ENCODE assay signal across 8 cellular contexts in the genomic region with DNA sequence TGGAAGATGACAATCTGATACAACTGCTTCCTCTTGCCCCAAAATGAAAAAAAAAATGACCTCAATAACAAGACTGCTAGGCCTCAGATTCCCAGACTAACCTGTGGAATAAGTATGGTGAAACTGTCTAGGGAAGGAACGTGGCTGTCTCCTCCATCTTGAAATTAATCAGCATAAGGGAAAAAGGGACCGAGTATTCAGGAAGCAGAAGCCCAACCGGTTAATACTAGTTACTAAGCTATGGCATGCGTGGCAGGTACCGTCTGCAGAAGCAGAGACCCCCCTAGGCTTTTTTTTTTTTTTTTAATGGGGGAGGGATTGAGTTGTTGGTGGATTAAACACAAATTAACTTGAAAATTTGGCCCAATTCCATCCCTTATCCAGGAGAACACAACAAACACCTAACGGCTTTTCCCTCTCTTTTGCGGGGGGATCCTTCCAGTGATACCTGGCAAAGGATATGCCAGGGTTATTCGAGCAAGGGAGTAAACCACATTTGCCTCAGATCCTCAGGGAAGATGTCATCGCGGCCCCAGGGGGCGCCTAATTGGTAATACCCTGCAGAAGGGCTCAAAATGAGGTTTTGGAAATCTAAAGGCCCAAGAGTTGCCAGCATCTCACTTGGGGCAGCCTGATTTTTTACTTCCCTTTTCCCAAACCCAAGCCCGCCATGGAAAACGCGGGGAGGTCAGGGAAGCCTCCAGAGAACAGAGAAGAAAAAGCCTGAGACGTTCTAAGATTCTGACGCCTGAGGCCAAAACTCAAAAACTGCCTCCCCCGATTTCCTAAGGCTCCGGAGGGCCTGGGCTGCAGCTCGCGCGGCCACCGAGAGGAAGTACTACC. TPM values are rescaled to one million over a fixed set of nuclear protein-coding genes. Genes with fewer than 3 reads are reported as not detected.
DNase-seq lines count a peak whose midpoint lies in the region; ATAC-seq and FAIRE-seq lines count a peak whose summit lies in the region.

No MANE protein-coding gene starts in this region.

- peaks cover 7% of the 10 kb centered on the region for H3K79me1 ChIP-seq in trophoblast cell (ENCODE audit: low read length)

- H3K4me3 Mint-ChIP-seq in activated T-cell treated with anti-CD3 and anti-CD28 coated beads, Interleukin-2, amount 50 U/mL, for 72 hours, result peak overlapping the region; percentile 94 to 99

- H4K12ac ChIP-seq in trophoblast cell (ENCODE audit: low read depth, low read length), result no peak overlapping the region

- no peak overlapping the region for H3K23ac ChIP-seq in trophoblast cell (ENCODE audit: low read length)

- H2BK5ac ChIP-seq in trophoblast cell (ENCODE audit: low read depth, low read length, poor library complexity), result peak overlapping the region; percentile 23

- no peak for ATAC-seq in activated T-cell treated with anti-CD3 and anti-CD28 coated beads, Interleukin-2, amount 50 U/mL, for 72 hours (replicated peaks in 1 of 2)
- ATAC-seq in HG02610 (IDR thresholded peaks at IDR 0.05; ENCODE audit: unreplicated experiment) (no peak), GM21529 (IDR thresholded peaks at IDR 0.05; ENCODE audit: unreplicated experiment) (no peak)

- H3K9me3 Mint-ChIP-seq in activated T-cell treated with anti-CD3 and anti-CD28 coated beads, Interleukin-2, amount 50 U/mL, for 72 hours, result no peaks in the 10 kb centered on the region

- H4K91ac ChIP-seq in trophoblast cell (ENCODE audit: low read depth, low read length), result peak overlapping the region; percentile 77

- peaks cover 5% of the 10 kb centered on the region for H3K79me2 ChIP-seq in trophoblast cell (ENCODE audit: control insufficient read depth, insufficient read depth, low read length, poor library complexity)

- peaks cover 3% of the 10 kb centered on the region for H3K27me3 Mint-ChIP-seq in activated T-cell treated with anti-CD3 and anti-CD28 coated beads, Interleukin-2, amount 50 U/mL, for 72 hours (ENCODE audit: low read depth)

- no CpG with 5 or more reads among the region's 22 CpGs for WGBS in trophoblast cell (ENCODE audit: extremely low coverage, insufficient coverage, insufficient read length)

- peak overlapping the region; percentile 95 for H3K4me3 ChIP-seq in trophoblast cell (ENCODE audit: low read depth, low read length)

- H3K36me3 ChIP-seq in trophoblast cell (ENCODE audit: control insufficient read depth in 1 of 2, insufficient read depth in 2 of 2, low read length in 2 of 2), result no peaks in the 10 kb centered on the region

- peak overlapping the region; percentile 42 for H2AK5ac ChIP-seq in trophoblast cell (ENCODE audit: low read length)

- H3K9ac ChIP-seq in trophoblast cell (ENCODE audit: low read length), result peak overlapping the region; percentile 98

- no peaks in the 10 kb centered on the region for H3K27me3 ChIP-seq in trophoblast cell (ENCODE audit: insufficient read depth, low read length)

- H3K36me3 Mint-ChIP-seq in activated T-cell treated with anti-CD3 and anti-CD28 coated beads, Interleukin-2, amount 50 U/mL, for 72 hours (ENCODE audit: insufficient read depth in 2 of 2), result peaks cover 6 to 11% of the 10 kb centered on the region in 2 donors

- no peak overlapping the region for H2BK12ac ChIP-seq in trophoblast cell (ENCODE audit: low read length)

- peak; percentile 10 to 25 for DNase-seq in AML-193 (lab: John Stamatoyannopoulos, UW)
- DNase-seq in GM18507 (ENCODE audit: extremely low spot score, insufficient read length, low read depth), result no peak
- DNase-seq in NCI-H2171 (lab: John Stamatoyannopoulos, UW), result peak; percentile 12
- DNase-seq in activated T-cell treated with anti-CD3 and anti-CD28 coated beads, Interleukin-2, amount 50 U/mL, for 72 hours, result no peak
- DNase-seq in glomerular visceral epithelial cell (ENCODE audit: extremely low spot score), result peak; percentile 32
- DNase-seq in trophoblast cell, result peak; percentile 2 to 49

- H3K4me2 ChIP-seq in trophoblast cell (ENCODE audit: low read length), result peak overlapping the region; percentile 75

- H3K18ac ChIP-seq in trophoblast cell (ENCODE audit: low read length), result peak overlapping the region; percentile 74

- no peak overlapping the region for H2AFZ ChIP-seq in trophoblast cell (ENCODE audit: insufficient read depth, low read length, poor library complexity)

- H3K27ac ChIP-seq in trophoblast cell (ENCODE audit: low read depth, low read length), result peak overlapping the region; percentile 57

- peak overlapping the region; percentile 100 for H3K27ac Mint-ChIP-seq in activated T-cell treated with anti-CD3 and anti-CD28 coated beads, Interleukin-2, amount 50 U/mL, for 72 hours

- peaks cover 14% of the 10 kb centered on the region for H3K4me1 Mint-ChIP-seq in activated T-cell treated with anti-CD3 and anti-CD28 coated beads, Interleukin-2, amount 50 U/mL, for 72 hours (ENCODE audit: low read depth)

- peak overlapping the region; percentile 89 for H3K14ac ChIP-seq in trophoblast cell (ENCODE audit: low read length)

- H2BK120ac ChIP-seq in trophoblast cell (ENCODE audit: insufficient read depth, low read length, poor library complexity), result peak overlapping the region; percentile 11

- no peaks in the 10 kb centered on the region for H3K4me1 ChIP-seq in trophoblast cell (ENCODE audit: control insufficient read depth in 1 of 2, insufficient read depth in 2 of 2, low read length in 2 of 2)

- no peaks in the 10 kb centered on the region for H3K9me3 ChIP-seq in trophoblast cell (ENCODE audit: insufficient read depth, low read depth, low read length)

- peak; percentile 81 for FAIRE-seq in GM18507 (lab: Jason Lieb, UNC)

- H3K4ac ChIP-seq in trophoblast cell (ENCODE audit: low read depth, low read length), result peak overlapping the region; percentile 79

- no peak overlapping the region for H4K8ac ChIP-seq in trophoblast cell (ENCODE audit: low read depth, low read length)

RNA-seq across cellular contexts. Expression of a gene that starts 0.9 kb away (rescaled TPM):
- 10 to 100 TPM; 29.9 to 35.0 TPM for total RNA-seq in activated T-cell treated with anti-CD3 and anti-CD28 coated beads, Interleukin-2, amount 50 U/mL, for 72 hours
- 17.5 and 18.6 TPM in 2 replicates for polyA plus RNA-seq in trophoblast cell (2013)

Comparison
In these comparisons a context has a peak if more than half of its experiments do, and no peak if none do; other contexts are left out.
1. DNase-seq: peak in AML-193 (2 of 2), NCI-H2171 (single experiment), glomerular visceral epithelial cell (single experiment) and trophoblast cell (2 of 2); none in GM18507 (single experiment) and activated T-cell treated with anti-CD3 and anti-CD28 coated beads, Interleukin-2, amount 50 U/mL, for 72 hours (0 of 2).